In the genomic region with DNA sequence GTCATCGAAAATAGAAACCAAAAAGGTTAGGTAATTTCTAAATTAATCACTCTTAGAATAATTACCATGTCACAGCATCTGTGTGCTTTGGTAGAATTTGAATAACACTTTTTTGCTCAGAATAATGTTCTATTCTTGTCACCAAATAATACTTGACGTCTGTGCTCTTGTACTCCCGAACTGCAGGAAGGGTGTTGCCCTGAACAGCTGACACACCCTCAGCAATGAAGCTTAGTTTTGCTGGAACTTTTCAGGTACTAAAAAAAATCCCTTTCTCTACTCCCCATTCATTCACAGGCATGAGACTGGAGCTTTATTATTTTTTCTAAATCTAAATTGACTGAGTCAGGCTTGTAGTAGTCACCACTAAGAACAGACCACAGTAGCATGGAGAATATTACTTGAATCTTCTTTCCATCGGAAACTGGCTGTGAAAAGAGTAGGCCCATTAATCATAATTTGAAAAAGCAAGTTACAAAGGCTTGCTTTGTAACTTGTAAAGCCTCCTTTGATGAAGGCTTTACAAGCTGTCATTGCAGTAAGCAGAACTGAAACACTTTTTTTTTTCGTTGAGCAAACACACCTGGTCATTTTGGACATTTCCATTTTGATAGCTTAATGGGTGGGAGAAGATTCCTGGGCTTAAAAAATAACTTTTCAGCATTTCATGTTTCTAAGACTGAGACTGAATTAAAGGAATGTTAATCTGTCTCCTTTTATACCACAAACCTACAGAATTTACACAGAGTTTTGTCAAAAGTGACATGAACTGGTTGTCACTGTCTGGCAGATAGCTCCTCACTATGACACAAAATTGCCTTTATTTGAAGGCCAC, we compare ENCODE assay signal across 8 cellular contexts.
DNase-seq lines count a peak whose midpoint lies in the region; ATAC-seq lines count a peak whose summit lies in the region.

No MANE protein-coding gene starts in this region.

- H3K4me1 ChIP-seq in CD4-positive, alpha-beta memory T cell (ENCODE audit: insufficient read depth, low read length), result peaks cover 43% of the 10 kb centered on the region

- H3K27me3 ChIP-seq in CD4-positive, alpha-beta memory T cell (ENCODE audit: insufficient read depth, low read length), result no peaks in the 10 kb centered on the region

- peaks cover 0 to 2% (median 0%) of the 10 kb centered on the region in 8 donors for H3K9me3 Mint-ChIP-seq in CD4-positive, alpha-beta memory T cell
- H3K9me3 Mint-ChIP-seq in stimulated activated memory B cell treated with anti-CD40 and anti-IgM and Interleukin-4, amounts not matched to agents 10 μg/mL and 1 μg/mL and 100 μg/mL, for 72 hours, result no peaks in the 10 kb centered on the region

- H3K36me3 ChIP-seq in CD4-positive, alpha-beta memory T cell (ENCODE audit: insufficient read depth, low read length), result no peaks in the 10 kb centered on the region

- POLR2A ChIA-PET in CD4-positive, alpha-beta memory T cell (lab: Charles Lee; ENCODE audit: partially characterized antibody), result interaction anchor here (0.8 to 4.0 kb wide), 11 partner anchors 10 to 178 kb away, joined by 3 to 36 read pairs (median 4); a partner anchor contains a TSS

- no peaks in the 10 kb centered on the region for H3K36me3 Mint-ChIP-seq in CD4-positive, alpha-beta memory T cell
- peaks cover 11% of the 10 kb centered on the region for H3K36me3 Mint-ChIP-seq in stimulated activated memory B cell treated with anti-CD40 and anti-IgM and Interleukin-4, amounts not matched to agents 10 μg/mL and 1 μg/mL and 100 μg/mL, for 72 hours

- peaks cover 29 to 46% (median 42%) of the 10 kb centered on the region in 4 donors for H3K4me1 Mint-ChIP-seq in CD4-positive, alpha-beta memory T cell
- peaks cover 58% of the 10 kb centered on the region for H3K4me1 Mint-ChIP-seq in stimulated activated memory B cell treated with anti-CD40 and anti-IgM and Interleukin-4, amounts not matched to agents 10 μg/mL and 1 μg/mL and 100 μg/mL, for 72 hours

- peak; percentile 63 to 76 (median 73) for DNase-seq in CD4-positive, alpha-beta memory T cell
- peak; percentile 48 for DNase-seq in activated CD4-positive, alpha-beta T cell treated with anti-CD3 and anti-CD28 coated beads for 48 hours
- DNase-seq in left cardiac atrium (peak; percentile 25), SKM-1 treated with dmso at 0.1 percent for 144 hours (lab: John Stamatoyannopoulos, UW; ENCODE audit: unreplicated experiment) (no peak), posterior vena cava (ENCODE audit: low spot score) (no peak)

- no peaks in the 10 kb centered on the region for H3K27me3 Mint-ChIP-seq in CD4-positive, alpha-beta memory T cell
- H3K27me3 Mint-ChIP-seq in stimulated activated memory B cell treated with anti-CD40 and anti-IgM and Interleukin-4, amounts not matched to agents 10 μg/mL and 1 μg/mL and 100 μg/mL, for 72 hours, result no peaks in the 10 kb centered on the region

- CTCF ChIA-PET in CD4-positive, alpha-beta memory T cell (lab: Charles Lee; ENCODE audit: partially characterized antibody), result interaction anchor here (0.6 to 2.8 kb wide), 9 partner anchors 9 to 1509 kb away, joined by 3 to 15 read pairs (median 4); a partner anchor contains a TSS

- H3K27ac ChIP-seq in CD4-positive, alpha-beta memory T cell (ENCODE audit: low read depth, low read length), result peak overlapping the region; percentile 51

- no peaks in the 10 kb centered on the region for H3K9me3 ChIP-seq in CD4-positive, alpha-beta memory T cell (ENCODE audit: control insufficient read depth in 1 of 2, low read length in 2 of 2)

- H3K27ac Mint-ChIP-seq in CD4-positive, alpha-beta memory T cell, result peak overlapping the region; percentile 87 to 94 (median 92)
- H3K27ac Mint-ChIP-seq in stimulated activated memory B cell treated with anti-CD40 and anti-IgM and Interleukin-4, amounts not matched to agents 10 μg/mL and 1 μg/mL and 100 μg/mL, for 72 hours, result peak overlapping the region; percentile 98

- intact Hi-C loops in CD4-positive, alpha-beta memory T cell (cut with micrococcal nuclease), result loop anchor here (1.0 to 5.0 kb wide), 4 partner anchors 14 to 372 kb away; a partner anchor contains a TSS
- intact Hi-C loops in left cardiac atrium (cut with DNase I) (no loop called here), posterior vena cava (cut with DNase I) (no loop called here)

- peak overlapping the region in 1 of 2 donors; percentile 28 for H3K4me3 ChIP-seq in CD4-positive, alpha-beta memory T cell (ENCODE audit: low read length in 2 of 2)

- peak overlapping the region; percentile 58 to 89 (median 76) for H3K4me3 Mint-ChIP-seq in CD4-positive, alpha-beta memory T cell
- H3K4me3 Mint-ChIP-seq in stimulated activated memory B cell treated with anti-CD40 and anti-IgM and Interleukin-4, amounts not matched to agents 10 μg/mL and 1 μg/mL and 100 μg/mL, for 72 hours, result peak overlapping the region; percentile 61

- ATAC-seq in GM19372 (IDR thresholded peaks at IDR 0.05; ENCODE audit: low read depth, unreplicated experiment) (peak; percentile 55), HG03280 (IDR thresholded peaks at IDR 0.05; ENCODE audit: unreplicated experiment) (peak; percentile 63), left cardiac atrium (peak; percentile 12 to 65)
- peak; percentile 83 for ATAC-seq in stimulated activated memory B cell treated with anti-CD40 and anti-IgM and Interleukin-4, amounts not matched to agents 10 μg/mL and 1 μg/mL and 100 μg/mL, for 72 hours

Comparison
In these comparisons a context has a peak if more than half of its experiments do, and no peak if none do; other contexts are left out.
1. DNase-seq: peak in CD4-positive, alpha-beta memory T cell (5 of 5), activated CD4-positive, alpha-beta T cell treated with anti-CD3 and anti-CD28 coated beads for 48 hours (single experiment) and left cardiac atrium (single experiment); none in SKM-1 treated with dmso at 0.1 percent for 144 hours (single experiment) and posterior vena cava (single experiment).
2. Peak in every context shown above with its lines, with median percentiles within 50 percentile points of each other: ATAC-seq.